14 cellular contexts compared by ENCODE assay signal in the genomic region with DNA sequence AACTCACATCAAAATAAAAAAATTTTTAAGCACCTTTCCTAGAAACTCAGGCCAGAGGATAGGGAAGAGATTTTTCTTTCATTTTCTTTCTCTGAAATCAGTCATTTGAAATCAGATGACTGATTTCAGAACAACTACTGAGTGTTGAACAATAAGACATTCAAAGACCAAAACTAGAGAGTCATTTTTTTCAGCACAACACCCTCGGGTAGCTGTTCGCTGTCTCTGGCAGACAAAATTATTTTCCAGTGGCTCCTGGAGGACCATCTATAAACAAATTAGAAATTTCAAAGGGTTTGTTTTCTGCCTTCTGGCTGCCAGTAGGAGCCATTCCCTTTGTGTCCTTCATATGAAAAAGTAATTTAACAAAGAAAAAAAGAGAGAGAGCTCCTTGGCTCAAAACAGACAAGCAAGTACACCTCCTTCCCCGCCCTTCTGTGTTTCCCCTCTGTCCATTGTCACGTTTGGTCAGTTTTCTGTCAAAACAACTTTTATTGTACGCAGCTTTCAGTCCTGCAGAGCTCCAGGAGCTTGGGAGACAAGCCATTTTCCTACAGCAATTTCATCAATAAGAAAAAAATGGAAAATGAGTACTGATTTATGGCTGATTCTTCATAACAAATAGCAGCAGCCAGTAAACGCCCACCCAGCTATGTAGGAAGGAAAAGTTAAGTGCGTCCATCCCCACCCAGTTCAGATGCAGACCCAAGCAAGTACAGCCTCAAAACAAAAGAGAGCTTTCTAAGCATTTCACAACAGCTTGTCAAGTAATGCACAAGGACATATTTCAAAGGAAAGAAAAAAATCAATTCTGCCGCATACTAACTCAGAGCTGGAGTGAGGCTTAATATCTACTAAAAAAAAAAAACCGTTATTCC.
DNase-seq lines count a peak whose midpoint lies in the region; ATAC-seq lines count a peak whose summit lies in the region.
"Had no signal": no experiment of that assay in that cellular context is flagged by ENCODE, and none has a peak within 500 bp of the region (broad histone marks: within the 10 kb centered on the region; RNA-seq: fewer than 3 reads in every experiment).

No MANE protein-coding gene starts in this region.

- H3K27ac ChIP-seq in angular gyrus (ENCODE audit: low read depth, low read length), result peak overlapping the region; percentile 50
- H3K27ac ChIP-seq: BLaER1 treated with 17β-estradiol and CSF1 and Interleukin-3, amounts not matched to agents 10 nM and 100 nM had no signal

- no peaks in the 10 kb centered on the region for H3K36me3 Mint-ChIP-seq in activated T-cell treated with anti-CD3 and anti-CD28 coated beads, Interleukin-2, amount 50 U/mL, for 24 hours (ENCODE audit: low read depth)

- H3K9me3 Mint-ChIP-seq in activated T-cell treated with anti-CD3 and anti-CD28 coated beads, Interleukin-2, amount 50 U/mL, for 24 hours, result no peaks in the 10 kb centered on the region
- H3K9me3 Mint-ChIP-seq: activated naive CD8-positive, alpha-beta T cell treated with anti-CD3 and anti-CD28 coated beads, Interleukin-2, amount 50 U/mL, for 24 hours had no signal

- no peaks in the 10 kb centered on the region for H3K4me1 Mint-ChIP-seq in activated T-cell treated with anti-CD3 and anti-CD28 coated beads, Interleukin-2, amount 50 U/mL, for 24 hours (ENCODE audit: low read depth)

- H3K27me3 Mint-ChIP-seq in activated T-cell treated with anti-CD3 and anti-CD28 coated beads, Interleukin-2, amount 50 U/mL, for 24 hours, result no peaks in the 10 kb centered on the region
- H3K27me3 Mint-ChIP-seq: activated naive CD8-positive, alpha-beta T cell treated with anti-CD3 and anti-CD28 coated beads, Interleukin-2, amount 50 U/mL, for 24 hours had no signal

- H3K4me3 Mint-ChIP-seq in activated T-cell treated with anti-CD3 and anti-CD28 coated beads, Interleukin-2, amount 50 U/mL, for 24 hours, result no peak overlapping the region
- H3K4me3 Mint-ChIP-seq: activated naive CD8-positive, alpha-beta T cell treated with anti-CD3 and anti-CD28 coated beads, Interleukin-2, amount 50 U/mL, for 24 hours had no signal

- no peak overlapping the region for H3K27ac Mint-ChIP-seq in activated T-cell treated with anti-CD3 and anti-CD28 coated beads, Interleukin-2, amount 50 U/mL, for 24 hours
- H3K27ac Mint-ChIP-seq: activated naive CD8-positive, alpha-beta T cell treated with anti-CD3 and anti-CD28 coated beads, Interleukin-2, amount 50 U/mL, for 24 hours had no signal

- ATAC-seq in GM19351 (IDR thresholded peaks at IDR 0.05; ENCODE audit: unreplicated experiment), result peak; percentile 53
- ATAC-seq in HG03175 (IDR thresholded peaks at IDR 0.05; ENCODE audit: unreplicated experiment), result no peak
- ATAC-seq: activated naive CD8-positive, alpha-beta T cell treated with anti-CD3 and anti-CD28 coated beads, Interleukin-2, amount 50 U/mL, for 24 hours had no signal

- DNase-seq in hippocampal formation (lab: John Stamatoyannopoulos, UW) (peak; percentile 20 to 45), superior temporal gyrus (ENCODE audit: extremely low spot score) (peak; percentile 73), activated gamma-delta T cell treated with Interleukin-2 at 50 U/mL for 16 hours (no peak)
- DNase-seq in activated CD4-positive, CD25-positive, alpha-beta regulatory T cell treated with anti-CD3 and anti-CD28 coated beads, Interleukin-2, amount 50 U/mL, for 72 hours, result no peak
- DNase-seq in activated T-cell treated with anti-CD3 and anti-CD28 coated beads, Interleukin-2, amount 50 U/mL, for 24 hours, result no peak
- DNase-seq: activated naive CD8-positive, alpha-beta T cell treated with anti-CD3 and anti-CD28 coated beads, Interleukin-2, amount 50 U/mL, for 24 hours; KG1; NCI-H748 treated with DMSO at 0.1 percent for 48 hours; SHP77 treated with DMSO at 0.1 percent for 48 hours; stimulated activated CD8-positive, alpha-beta memory T cell treated with anti-CD3 and anti-CD28 coated beads, Interleukin-4, amount 100 ng/mL, for 48 hours had no signal

Comparison
In these comparisons a context has a peak if more than half of its experiments do, and no peak if none do; other contexts are left out.
1. DNase-seq: peak in hippocampal formation (2 of 2) and superior temporal gyrus (single experiment); none in activated CD4-positive, CD25-positive, alpha-beta regulatory T cell treated with anti-CD3 and anti-CD28 coated beads, Interleukin-2, amount 50 U/mL, for 72 hours (single experiment), activated gamma-delta T cell treated with Interleukin-2 at 50 U/mL for 16 hours (single experiment) and activated T-cell treated with anti-CD3 and anti-CD28 coated beads, Interleukin-2, amount 50 U/mL, for 24 hours (single experiment).